ENCODE assay signal across 1 cellular context in genomic region chr5:175483337-175483736, GRCh38.
TF ChIP-seq lines count a peak whose summit lies in the region.

No MANE protein-coding gene starts in this region.

TF ChIP-seq in HepG2, 621 proteins besides CTCF, POLR2A, EP300 and RAD21:
- 0 out of 2 replicates have a peak, but pooled peaks have one; percentile 10 for TF ChIP-seq RBFOX2 (IDR thresholded peaks at IDR 0.05; ENCODE audit: low read depth, low read length)
- no peak for TF ChIP-seq KAT8 (CRISPR knock-in tag; IDR thresholded peaks at IDR 0.05)
